8 cellular contexts compared by ENCODE assay signal in genomic region chr17:45150911-45151809, GRCh38. TPM values are rescaled to one million over a fixed set of nuclear protein-coding genes. Genes with fewer than 3 reads are reported as not detected.
DNase-seq lines count a peak whose midpoint lies in the region; ATAC-seq and TF ChIP-seq lines count a peak whose summit lies in the region.

No MANE protein-coding gene starts in this region.

- peaks cover 58% of the 10 kb centered on the region for H3K4me1 ChIP-seq in CD4-positive, CD25-positive, alpha-beta regulatory T cell (ENCODE audit: control insufficient read depth, insufficient read depth, low read length, poor library complexity, severe bottlenecking)

- H3K4me1 Mint-ChIP-seq in CD4-positive, CD25-positive, alpha-beta regulatory T cell: peaks cover 25 to 59% (median 40%) of the 10 kb centered on the region in 4 donors
- peaks cover 39% of the 10 kb centered on the region for H3K4me1 Mint-ChIP-seq in nephron progenitor cell

- H3K27me3 Mint-ChIP-seq in CD4-positive, CD25-positive, alpha-beta regulatory T cell: peaks cover 17% of the 10 kb centered on the region
- H3K27me3 Mint-ChIP-seq in nephron progenitor cell (ENCODE audit: low read depth, poor library complexity): peaks cover 12% of the 10 kb centered on the region

- TF ChIP-seq CTCF in nephron progenitor cell (IDR thresholded peaks at IDR 0.05): no peak
- no peak for TF ChIP-seq CTCF in RWPE1 (conservative IDR thresholded peaks at IDR 0.05; ENCODE audit: low read depth)

- H3K36me3 Mint-ChIP-seq in CD4-positive, CD25-positive, alpha-beta regulatory T cell: peaks cover 2% of the 10 kb centered on the region
- peaks cover 8% of the 10 kb centered on the region for H3K36me3 Mint-ChIP-seq in nephron progenitor cell (ENCODE audit: low read depth)

- no peak for ATAC-seq in CD4-positive, CD25-positive, alpha-beta regulatory T cell (ENCODE audit: low read depth in 2 of 2)

- DNase-seq in CD4-positive, CD25-positive, alpha-beta regulatory T cell: no peak
- DNase-seq in MG63 (no peak), cerebellar cortex (ENCODE audit: low spot score) (peak; percentile 56), nephron progenitor cell (no peak), RWPE1 (ENCODE audit: low spot score) (no peak), GM19238 (ENCODE audit: insufficient read length, low spot score) (no peak)
- no peak for DNase-seq in stimulated activated CD4-positive, alpha-beta T cell treated with anti-CD3 and anti-CD28 coated beads, Interleukin-4, amount 100 ng/mL, for 24 hours
- DNase-seq in activated CD8-positive, alpha-beta memory T cell treated with anti-CD3 and anti-CD28 coated beads for 24 hours: no peak

- H3K36me3 ChIP-seq in CD4-positive, CD25-positive, alpha-beta regulatory T cell (ENCODE audit: control insufficient read depth, insufficient read depth, low read length): no peaks in the 10 kb centered on the region
- peaks cover 20% of the 10 kb centered on the region for H3K36me3 ChIP-seq in MG63

- peak overlapping the region; percentile 99 for H3K27ac ChIP-seq in CD4-positive, CD25-positive, alpha-beta regulatory T cell (ENCODE audit: insufficient read depth, low read length, poor library complexity, severe bottlenecking)
- H3K27ac ChIP-seq in RWPE1: no peak overlapping the region

- no peaks in the 10 kb centered on the region for H3K27me3 ChIP-seq in CD4-positive, CD25-positive, alpha-beta regulatory T cell (ENCODE audit: control insufficient read depth, insufficient read depth, low read length)
- H3K27me3 ChIP-seq in MG63: no peaks in the 10 kb centered on the region

- no peaks in the 10 kb centered on the region for H3K9me3 ChIP-seq in CD4-positive, CD25-positive, alpha-beta regulatory T cell (ENCODE audit: control insufficient read depth in 2 of 2, low read length in 2 of 2)
- no peaks in the 10 kb centered on the region for H3K9me3 ChIP-seq in MG63

- peak overlapping the region; percentile 96 for H3K4me3 ChIP-seq in CD4-positive, CD25-positive, alpha-beta regulatory T cell (ENCODE audit: low read depth, low read length)
- H3K4me3 ChIP-seq in MG63: peak overlapping the region; percentile 93

- peak overlapping the region; percentile 84 to 100 (median 91) for H3K27ac Mint-ChIP-seq in CD4-positive, CD25-positive, alpha-beta regulatory T cell
- peak overlapping the region; percentile 41 for H3K27ac Mint-ChIP-seq in nephron progenitor cell

- H3K9me3 Mint-ChIP-seq in CD4-positive, CD25-positive, alpha-beta regulatory T cell: peaks cover 0 to 5% (median 0%) of the 10 kb centered on the region in 7 donors
- no peaks in the 10 kb centered on the region for H3K9me3 Mint-ChIP-seq in nephron progenitor cell

- CTCF ChIA-PET in RWPE1 (lab: Yijun Ruan, JAX): interaction anchor here (0.5 to 5.8 kb wide), 9 partner anchors 9 to 236 kb away, joined by 3 to 99 read pairs (median 6); partner anchors contain the start of genes ACBD4 and HEXIM2

- POLR2A ChIA-PET in RWPE1 (lab: Yijun Ruan, JAX; ENCODE audit: low non-redundant PET): interaction anchor here (0.5 to 4.8 kb wide), 11 partner anchors 10 to 831 kb away, joined by 3 to 51 read pairs (median 6); partner anchors contain the start of genes ACBD4 and HEXIM2

- peak overlapping the region; percentile 91 to 100 (median 97) for H3K4me3 Mint-ChIP-seq in CD4-positive, CD25-positive, alpha-beta regulatory T cell
- H3K4me3 Mint-ChIP-seq in nephron progenitor cell: peak overlapping the region; percentile 100

RNA-seq across cellular contexts. Expression of gene HEXIM1, which starts 2.9 kb away (rescaled TPM):
- total RNA-seq in CD4-positive, CD25-positive, alpha-beta regulatory T cell: 88.0 TPM
- 1 to 10 TPM; 5.9 to 8.0 (median 6.1) TPM for polyA plus RNA-seq in CD4-positive, CD25-positive, alpha-beta regulatory T cell
- total RNA-seq in MG63 (2014; rRNA removed; shearing (Covaris generic); ENCODE audit: low replicate concordance): 20.3 and 20.8 TPM in 2 replicates

RNA-seq across cellular contexts. Expression of gene HEXIM2, which starts 10.5 kb away (rescaled TPM):
- total RNA-seq in CD4-positive, CD25-positive, alpha-beta regulatory T cell: 3.6 TPM
- polyA plus RNA-seq in CD4-positive, CD25-positive, alpha-beta regulatory T cell: 1 to 10 TPM; 1.9 to 4.1 (median 2.4) TPM
- total RNA-seq in MG63 (2014; rRNA removed; shearing (Covaris generic); ENCODE audit: low replicate concordance): 20.6 and 34.3 TPM in 2 replicates

RNA-seq across cellular contexts. Expression of gene ACBD4, which starts 15.7 kb away (rescaled TPM):
- 23.6 TPM for total RNA-seq in CD4-positive, CD25-positive, alpha-beta regulatory T cell
- 10 to 100 TPM; 13.8 to 17.9 (median 15.0) TPM for polyA plus RNA-seq in CD4-positive, CD25-positive, alpha-beta regulatory T cell
- total RNA-seq in MG63 (2014; rRNA removed; shearing (Covaris generic); ENCODE audit: low replicate concordance): 2.7 and 5.0 TPM in 2 replicates

RNA-seq across cellular contexts. Expression of gene PLCD3, which starts 18.8 kb away (rescaled TPM):
- total RNA-seq in CD4-positive, CD25-positive, alpha-beta regulatory T cell: 5.5 TPM
- polyA plus RNA-seq in CD4-positive, CD25-positive, alpha-beta regulatory T cell: 1 to 10 TPM in 1 of 4 donors, under 1 TPM in 3; 0.15 to 1.5 (median 0.42) TPM
- total RNA-seq in MG63 (2014; rRNA removed; shearing (Covaris generic); ENCODE audit: low replicate concordance): 9.4 and 13.3 TPM in 2 replicates
